ENCODE assay signal across 8 cellular contexts in genomic region chr15:74489518-74490338, GRCh38. TPM values are rescaled to one million over a fixed set of nuclear protein-coding genes. Genes with fewer than 3 reads are reported as not detected.
DNase-seq lines count a peak whose midpoint lies in the region; ATAC-seq, FAIRE-seq and TF ChIP-seq lines count a peak whose summit lies in the region.

No MANE protein-coding gene starts in this region.

- H3K36me3 Mint-ChIP-seq in T-helper 1 cell treated with Interleukin-12 subunit alpha and Interleukin-12 subunit beta and Interleukin-4 antibody, amounts not matched to agents 30 μg/mL and 1 μg/mL, for 36 hours (ENCODE audit: low read depth), result no peaks in the 10 kb centered on the region

- H3K9me3 Mint-ChIP-seq in T-helper 1 cell treated with Interleukin-12 subunit alpha and Interleukin-12 subunit beta and Interleukin-4 antibody, amounts not matched to agents 30 μg/mL and 1 μg/mL, for 36 hours, result no peaks in the 10 kb centered on the region

- no peak overlapping the region for H3K9ac ChIP-seq in KMS-11

- H3K27ac ChIP-seq in KMS-11 (peak overlapping the region; percentile 11; the same call in 1 of the 2 replicates), iPS DF 6.9 (ENCODE audit: low read length) (no peak overlapping the region)

- in situ Hi-C loops in ACHN (cut with HindIII; ENCODE audit: low pct_ligation_motif_present, low pct_unique_long_range_greater_than_20kb, low sequenced_read_pairs), result no loop called here

- H3K4me1 ChIP-seq in KMS-11 (ENCODE audit: low read depth, poor library complexity, severe bottlenecking) (peaks cover 13% of the 10 kb centered on the region), iPS DF 6.9 (ENCODE audit: control insufficient read depth, insufficient read depth, low read length) (peaks cover 2% of the 10 kb centered on the region)

- H3K27ac Mint-ChIP-seq in T-helper 1 cell treated with Interleukin-12 subunit alpha and Interleukin-12 subunit beta and Interleukin-4 antibody, amounts not matched to agents 30 μg/mL and 1 μg/mL, for 36 hours, result peak overlapping the region; percentile 64

- H3K27me3 ChIP-seq in KMS-11 (ENCODE audit: insufficient read depth, low read depth) (no peaks in the 10 kb centered on the region), iPS DF 6.9 (ENCODE audit: control insufficient read depth, insufficient read depth, low read length) (no peaks in the 10 kb centered on the region)

- TF ChIP-seq CTCF in KMS-11 (conservative IDR thresholded peaks at IDR 0.05; ENCODE audit: low read depth, low read length), result peak; percentile 71

- WGBS in iPS DF 6.9 (ENCODE audit: insufficient coverage, insufficient read length), result no CpG with 5 or more reads among the region's 9 CpGs

- H3K4me2 ChIP-seq in KMS-11, result peak overlapping the region; percentile 38

- H3K36me3 ChIP-seq in KMS-11 (ENCODE audit: insufficient read depth), result no peaks in the 10 kb centered on the region
- H3K36me3 ChIP-seq in iPS DF 6.9 (ENCODE audit: control insufficient read depth, insufficient read depth, low read length), result no peaks in the 10 kb centered on the region

- H3K9me3 ChIP-seq in iPS DF 6.9 (ENCODE audit: control insufficient read depth, insufficient read depth, low read length), result no peaks in the 10 kb centered on the region

- FAIRE-seq in GM12892 (lab: Jason Lieb, UNC), result peak; percentile 86

- H3K79me2 ChIP-seq in KMS-11 (ENCODE audit: insufficient read depth, low read depth), result no peaks in the 10 kb centered on the region

- peak overlapping the region; percentile 64 for H3K4me3 Mint-ChIP-seq in T-helper 1 cell treated with Interleukin-12 subunit alpha and Interleukin-12 subunit beta and Interleukin-4 antibody, amounts not matched to agents 30 μg/mL and 1 μg/mL, for 36 hours

- ATAC-seq in HG02852 (IDR thresholded peaks at IDR 0.05; ENCODE audit: unreplicated experiment), result no peak

- H3K4me3 ChIP-seq in KMS-11 (IDR thresholded peaks at IDR 0.05; ENCODE audit: insufficient read depth, low read depth, low read length), result no peak overlapping the region
- no peak overlapping the region for H3K4me3 ChIP-seq in iPS DF 6.9 (ENCODE audit: low read length)

- peak; percentile 52 for DNase-seq in ACHN
- DNase-seq in GM12892 (ENCODE audit: insufficient read length), result peak; percentile 48
- DNase-seq in anterior cingulate cortex (lab: John Stamatoyannopoulos, UW), result peak in 31 of 58 donors; percentile 0 to 58 (median 6)
- DNase-seq in iPS DF 6.9 (ENCODE audit: low read depth, low spot score), result peak; percentile 61
- peak; percentile 42 to 64 (median 52) for DNase-seq in stimulated activated CD4-positive, alpha-beta T cell treated with anti-CD3 and anti-CD28 coated beads, Interleukin-1b, Interleukin-23, amount 100 ng/mL, for 24 hours (ENCODE audit: low read depth in 4 of 4, low spot score in 1 of 4)

- H3K27me3 Mint-ChIP-seq in T-helper 1 cell treated with Interleukin-12 subunit alpha and Interleukin-12 subunit beta and Interleukin-4 antibody, amounts not matched to agents 30 μg/mL and 1 μg/mL, for 36 hours (ENCODE audit: low read depth), result no peaks in the 10 kb centered on the region

- H2AFZ ChIP-seq in KMS-11 (ENCODE audit: low read depth), result peak overlapping the region; percentile 77

- H3K4me1 Mint-ChIP-seq in T-helper 1 cell treated with Interleukin-12 subunit alpha and Interleukin-12 subunit beta and Interleukin-4 antibody, amounts not matched to agents 30 μg/mL and 1 μg/mL, for 36 hours (ENCODE audit: low read depth), result peaks cover 16% of the 10 kb centered on the region

- peak; percentile 45; the same call in 1 of the 2 replicates for TF ChIP-seq POLR2A in GM12892 (IDR thresholded peaks at IDR 0.05; ENCODE audit: low read depth, low read length)

- H4K20me1 ChIP-seq in KMS-11 (ENCODE audit: insufficient read depth), result no peaks in the 10 kb centered on the region

RNA-seq across cellular contexts. Expression of gene UBL7, which starts 28.8 kb away (rescaled TPM):
- polyA plus RNA-seq in GM12892 (2012; ENCODE audit: missing spikeins), result 62.5 TPM

RNA-seq across cellular contexts. Expression of gene ARID3B, which starts 51.3 kb away (rescaled TPM):
- 16.4 TPM for polyA plus RNA-seq in GM12892 (2012; ENCODE audit: missing spikeins)

RNA-seq across cellular contexts. Expression of gene SEMA7A, which starts 56.0 kb away (rescaled TPM):
- polyA plus RNA-seq in GM12892 (2012; ENCODE audit: missing spikeins), result 61.4 TPM

Comparison
In these comparisons a context has a peak if more than half of its experiments do, and no peak if none do; other contexts are left out.
1. DNase-seq: peak in every context shown above with its lines; median percentile 61 in iPS DF 6.9; 52 in ACHN; 52 in stimulated activated CD4-positive, alpha-beta T cell treated with anti-CD3 and anti-CD28 coated beads, Interleukin-1b, Interleukin-23, amount 100 ng/mL, for 24 hours; 48 in GM12892; 6 in anterior cingulate cortex.